ENCODE assay signal across 8 cellular contexts in genomic region chr16:86510465-86511261, GRCh38. TPM values are rescaled to one million over a fixed set of nuclear protein-coding genes. Genes with fewer than 3 reads are reported as not detected.
DNase-seq lines count a peak whose midpoint lies in the region; ATAC-seq lines count a peak whose summit lies in the region.

FOXF1 (plus strand) TSS chr16:86510527; CDS start chr16:86510570, 43 bp downstream.

- H3K4me3 ChIP-seq in iPS-11a (ENCODE audit: low read depth, low read length), result peak within 1 kb of the TSS; percentile 1

- no peaks in the 10 kb centered on the region for H3K9me3 Mint-ChIP-seq in activated T-helper 17 cell treated with anti-CD3 and anti-CD28 coated beads, Interleukin-2, amount 50 U/mL, for 72 hours

- peaks cover 11% of the 10 kb centered on the region for H3K4me1 Mint-ChIP-seq in activated T-helper 17 cell treated with anti-CD3 and anti-CD28 coated beads, Interleukin-2, amount 50 U/mL, for 72 hours

- peaks cover 12% of the 10 kb centered on the region for H3K36me3 Mint-ChIP-seq in activated T-helper 17 cell treated with anti-CD3 and anti-CD28 coated beads, Interleukin-2, amount 50 U/mL, for 72 hours (ENCODE audit: low read depth)

- H3K27ac Mint-ChIP-seq in activated T-helper 17 cell treated with anti-CD3 and anti-CD28 coated beads, Interleukin-2, amount 50 U/mL, for 72 hours, result no peak within 1 kb of the TSS

- DNase-seq in DMS 273 (lab: John Stamatoyannopoulos, UW; ENCODE audit: unreplicated experiment) (peak; percentile 49), DMS 273 treated with DMSO at 0.1 percent for 48 hours (lab: John Stamatoyannopoulos, UW) (no peak), DMS114 treated with DMSO at 0.1 percent for 48 hours (lab: John Stamatoyannopoulos, UW; ENCODE audit: unreplicated experiment) (no peak)
- peak; percentile 42 for DNase-seq in stimulated activated CD8-positive, alpha-beta memory T cell treated with anti-CD3 and anti-CD28 coated beads, Interleukin-4, amount 100 ng/mL, for 48 hours
- DNase-seq in stimulated activated naive CD4-positive, alpha-beta T cell treated with Interleukin-2 at 50 U/mL for 16 hours (lab: John Stamatoyannopoulos, UW), result no peak

- no peak for ATAC-seq in activated T-helper 17 cell treated with anti-CD3 and anti-CD28 coated beads, Interleukin-2, amount 50 U/mL, for 72 hours (replicated peaks)
- no peak for ATAC-seq in HG03521 (IDR thresholded peaks at IDR 0.05; ENCODE audit: unreplicated experiment)

- H3K4me3 Mint-ChIP-seq in activated T-helper 17 cell treated with anti-CD3 and anti-CD28 coated beads, Interleukin-2, amount 50 U/mL, for 72 hours, result peak within 1 kb of the TSS; percentile 69

- peaks cover 54% of the 10 kb centered on the region for H3K27me3 Mint-ChIP-seq in activated T-helper 17 cell treated with anti-CD3 and anti-CD28 coated beads, Interleukin-2, amount 50 U/mL, for 72 hours

RNA-seq across cellular contexts. Expression of gene FOXF1, which starts in this region (rescaled TPM):
- not detected for total RNA-seq in activated T-helper 17 cell treated with anti-CD3 and anti-CD28 coated beads, Interleukin-2, amount 50 U/mL, for 72 hours

Comparison
In these comparisons a context has a peak if more than half of its experiments do, and no peak if none do; other contexts are left out.
1. DNase-seq: peak in DMS 273 (single experiment) and stimulated activated CD8-positive, alpha-beta memory T cell treated with anti-CD3 and anti-CD28 coated beads, Interleukin-4, amount 100 ng/mL, for 48 hours (single experiment); none in DMS 273 treated with DMSO at 0.1 percent for 48 hours (single experiment), DMS114 treated with DMSO at 0.1 percent for 48 hours (single experiment) and stimulated activated naive CD4-positive, alpha-beta T cell treated with Interleukin-2 at 50 U/mL for 16 hours (single experiment).